ENCODE assay signal across 21 cellular contexts in the genomic region with DNA sequence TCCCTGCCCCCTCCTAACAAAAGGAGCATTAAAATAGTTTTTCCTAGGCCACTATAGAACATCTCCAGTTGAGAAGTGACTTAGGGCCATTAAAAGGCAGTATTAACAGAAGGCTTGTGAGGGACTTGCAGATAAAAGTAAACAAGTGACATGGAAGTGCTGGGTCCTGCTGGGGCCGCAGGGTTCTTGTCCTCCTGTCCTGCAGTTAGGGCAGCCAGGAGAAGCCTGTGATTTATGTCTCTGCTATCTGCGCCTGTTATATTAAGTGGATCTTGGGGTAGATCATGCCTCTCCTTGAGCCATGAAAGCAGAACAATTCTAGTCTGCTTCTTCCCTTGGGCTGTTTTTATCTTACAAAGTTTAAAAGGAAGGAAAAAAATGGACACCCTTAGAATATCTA.
"Had no signal": no experiment of that assay in that cellular context is flagged by ENCODE, and none has a peak within 500 bp of the region (broad histone marks: within the 10 kb centered on the region; RNA-seq: fewer than 3 reads in every experiment).

No MANE protein-coding gene starts in this region.

- ATAC-seq: activated CD8-positive, alpha-beta T cell treated with anti-CD3 and anti-CD28 coated beads for 36 hours; activated naive CD8-positive, alpha-beta T cell treated with anti-CD3 and anti-CD28 coated beads, Interleukin-2, amount 50 U/mL, for 24 hours; activated T-cell treated with anti-CD3 and anti-CD28 coated beads, Interleukin-2, amount 50 U/mL, for 4 hours; left ventricle myocardium superior; naive thymus-derived CD4-positive, alpha-beta T cell; right lobe of liver had no signal

- H3K36me3 ChIP-seq: breast epithelium, right lobe of liver, transverse colon had no signal

- H3K4me1 ChIP-seq: breast epithelium, right lobe of liver, testis, transverse colon had no signal

- DNase-seq: activated B cell treated with CpG ODN at 0.5 μM for 24 hours; activated CD4-positive, alpha-beta T cell treated with anti-CD3 and anti-CD28 coated beads, Interleukin-2, amount 50 U/mL, for 1 hour; activated CD8-positive, alpha-beta T cell treated with anti-CD3 and anti-CD28 coated beads for 36 hours; activated naive CD8-positive, alpha-beta T cell treated with anti-CD3 and anti-CD28 coated beads, Interleukin-2, amount 50 U/mL, for 24 hours; activated T-cell treated with anti-CD3 and anti-CD28 coated beads, Interleukin-2, amount 50 U/mL, for 4 hours; amygdala; central memory CD4-positive, alpha-beta T cell; dermis blood vessel endothelial cell; effector CD8-positive, alpha-beta T cell; left ventricle myocardium superior; mammary epithelial cell; midbrain; naive thymus-derived CD4-positive, alpha-beta T cell; posterior cingulate gyrus; right lobe of liver; stimulated activated CD4-positive, alpha-beta T cell treated with anti-CD3 and anti-CD28 coated beads, Interleukin-2, amount 100 ng/mL, for 48 hours; stimulated activated naive CD4-positive, alpha-beta T cell treated with Interleukin-2 at 50 U/mL for 16 hours; T-helper 2 cell; testis; transverse colon had no signal

- H3K9me3 ChIP-seq: breast epithelium, right lobe of liver, testis, transverse colon had no signal

- H3K27ac ChIP-seq: breast epithelium, right lobe of liver, testis, transverse colon had no signal

- H3K4me3 ChIP-seq: breast epithelium, right lobe of liver, testis, transverse colon had no signal

- H3K27me3 ChIP-seq: breast epithelium, right lobe of liver, testis, transverse colon had no signal
